Comparison of ENCODE assay signal across 15 cellular contexts in the genomic region with DNA sequence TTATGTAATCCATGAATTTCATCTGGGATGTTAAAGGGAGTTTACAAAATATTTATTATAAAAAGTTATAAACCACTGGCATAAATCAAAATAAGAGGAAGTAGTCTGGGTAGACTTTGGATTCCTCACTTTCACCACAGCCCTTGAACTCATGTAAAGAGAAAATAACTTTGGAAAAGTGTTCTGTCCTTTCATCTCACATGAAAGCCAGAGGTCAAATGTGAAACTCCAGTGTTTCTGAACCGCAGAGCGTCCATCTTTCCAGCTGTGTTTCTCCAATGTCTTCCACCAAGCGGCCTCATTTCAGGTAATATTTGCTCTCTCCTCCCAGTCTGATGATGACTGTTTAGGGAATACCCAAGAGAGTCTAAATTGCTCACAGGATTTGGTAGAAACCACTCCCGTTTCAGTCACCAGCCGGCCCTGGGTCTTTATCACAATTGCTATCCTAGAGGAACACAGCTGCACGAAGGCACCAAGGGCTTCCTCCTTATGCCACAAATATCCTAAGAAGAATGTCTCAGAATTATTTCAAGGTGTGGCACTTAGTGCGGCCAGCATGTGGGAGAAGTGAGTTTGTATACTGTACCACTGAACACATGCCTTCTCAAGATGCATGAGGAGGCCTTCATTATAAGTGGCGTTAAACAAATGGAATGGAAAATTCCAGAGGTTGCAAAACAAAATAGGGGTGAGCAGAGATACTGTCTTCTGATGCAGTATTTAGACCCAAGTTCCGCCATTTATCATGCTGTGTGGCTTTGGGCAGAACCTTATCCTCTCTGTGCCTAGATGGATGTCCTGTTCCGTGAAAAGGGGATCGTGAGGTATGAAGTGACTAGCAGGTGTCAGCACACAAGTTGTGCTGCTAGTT.
"Had no signal": no experiment of that assay in that cellular context is flagged by ENCODE, and none has a peak within 500 bp of the region (broad histone marks: within the 10 kb centered on the region; RNA-seq: fewer than 3 reads in every experiment).

No MANE protein-coding gene starts in this region.

- H3K36me3 Mint-ChIP-seq: mesothelial cell of epicardium, natural killer cell had no signal

- ATAC-seq: activated T-helper 17 cell treated with anti-CD3 and anti-CD28 coated beads, Interleukin-2, amount 50 U/mL, for 72 hours; natural killer cell; T-helper 17 cell had no signal

- H3K4me1 Mint-ChIP-seq: activated B cell treated with CpG ODN at 0.5 μM for 24 hours; activated T-helper 17 cell treated with anti-CD3 and anti-CD28 coated beads, Interleukin-2, amount 50 U/mL, for 72 hours; T-helper 17 cell had no signal

- H3K4me3 Mint-ChIP-seq: activated B cell treated with CpG ODN at 0.5 μM for 24 hours; activated naive CD4-positive, alpha-beta T cell treated with anti-CD3 and anti-CD28 coated beads for 36 hours; activated T-helper 17 cell treated with anti-CD3 and anti-CD28 coated beads, Interleukin-2, amount 50 U/mL, for 72 hours; mesothelial cell of epicardium; natural killer cell; T-helper 17 cell had no signal

- H3K9me3 Mint-ChIP-seq: activated B cell treated with CpG ODN at 0.5 μM for 24 hours; activated naive CD4-positive, alpha-beta T cell treated with anti-CD3 and anti-CD28 coated beads for 36 hours; activated T-helper 17 cell treated with anti-CD3 and anti-CD28 coated beads, Interleukin-2, amount 50 U/mL, for 72 hours; mesothelial cell of epicardium; natural killer cell had no signal

- H3K27ac Mint-ChIP-seq: activated naive CD4-positive, alpha-beta T cell treated with anti-CD3 and anti-CD28 coated beads for 36 hours; activated T-helper 17 cell treated with anti-CD3 and anti-CD28 coated beads, Interleukin-2, amount 50 U/mL, for 72 hours; mesothelial cell of epicardium; natural killer cell; T-helper 17 cell had no signal

- DNase-seq: activated B cell treated with CpG ODN at 0.5 μM for 24 hours; activated CD4-positive, alpha-beta T cell treated with anti-CD3 and anti-CD28 coated beads, Interleukin-2, amount 50 U/mL, for 1 hour; activated naive CD4-positive, alpha-beta T cell treated with anti-CD3 and anti-CD28 coated beads for 36 hours; activated T-cell treated with anti-CD3 and anti-CD28 coated beads for 4 hours; gastrocnemius medialis; kidney; natural killer cell; stimulated activated CD4-positive, alpha-beta T cell treated with anti-CD3 and anti-CD28 coated beads, Interleukin-4, amount 100 ng/mL, for 24 hours; stomach; T-helper 17 cell had no signal

- H3K27ac ChIP-seq: gastrocnemius medialis, psoas muscle, stomach, thoracic aorta, uterus had no signal

- H3K4me3 ChIP-seq: gastrocnemius medialis, psoas muscle, stomach, thoracic aorta, uterus had no signal

- H3K27me3 ChIP-seq: gastrocnemius medialis, stomach, uterus had no signal

- H3K36me3 ChIP-seq: gastrocnemius medialis, stomach, thoracic aorta, uterus had no signal
